35 cellular contexts compared by ENCODE assay signal in the genomic region with DNA sequence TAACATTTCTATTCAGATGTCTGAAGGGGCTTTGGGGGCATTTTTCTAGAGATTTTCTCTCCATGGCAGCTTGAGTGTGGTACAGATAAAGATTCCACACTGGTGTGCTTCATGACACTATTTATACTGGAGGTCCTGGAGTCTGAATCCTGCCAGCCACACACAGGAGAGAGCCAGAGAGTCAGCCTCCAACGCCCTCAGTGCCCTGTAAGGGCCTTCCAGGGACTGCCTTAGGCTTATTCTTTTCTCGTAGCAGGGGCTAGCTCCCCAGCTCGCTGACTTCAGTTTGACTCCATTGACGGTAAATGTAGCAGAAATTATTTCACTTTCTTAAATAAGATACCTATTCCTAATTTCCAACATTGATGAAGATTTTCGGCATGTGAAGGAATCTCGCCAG.
"Had no signal": no experiment of that assay in that cellular context is flagged by ENCODE, and none has a peak within 500 bp of the region (broad histone marks: within the 10 kb centered on the region; RNA-seq: fewer than 3 reads in every experiment).

No MANE protein-coding gene starts in this region.

- H3K4me1 ChIP-seq: adrenal gland, body of pancreas, breast epithelium had no signal

- H3K4me1 Mint-ChIP-seq: activated CD4-positive, alpha-beta memory T cell treated with anti-CD3 and anti-CD28 coated beads, Interleukin-2, amount 10 ng/mL, durations not matched to agents 7 days and 5 days; activated CD4-positive, alpha-beta T cell treated with anti-CD3 and anti-CD28 coated beads for 36 hours; activated CD8-positive, alpha-beta memory T cell treated with anti-CD3 and anti-CD28 coated beads, Interleukin-2, amount 10 ng/mL, durations not matched to agents 7 days and 5 days; activated naive CD8-positive, alpha-beta T cell treated with anti-CD3 and anti-CD28 coated beads for 36 hours; central memory CD8-positive, alpha-beta T cell had no signal

- H3K9me3 Mint-ChIP-seq: T-helper 1 cell treated with Interleukin-12 subunit alpha and Interleukin-12 subunit beta and Interleukin-4 antibody, amounts not matched to agents 30 μg/mL and 1 μg/mL, for 36 hours had no signal

- H3K9me3 ChIP-seq: adrenal gland, body of pancreas, breast epithelium had no signal

- H3K4me3 Mint-ChIP-seq: activated CD4-positive, alpha-beta memory T cell treated with anti-CD3 and anti-CD28 coated beads, Interleukin-2, amount 10 ng/mL, durations not matched to agents 7 days and 5 days; activated CD4-positive, alpha-beta T cell treated with anti-CD3 and anti-CD28 coated beads for 36 hours; activated CD8-positive, alpha-beta memory T cell treated with anti-CD3 and anti-CD28 coated beads, Interleukin-2, amount 10 ng/mL, durations not matched to agents 7 days and 5 days; activated CD8-positive, alpha-beta T cell treated with anti-CD3 and anti-CD28 coated beads, Interleukin-2, amount 10 ng/mL, durations not matched to agents 7 days and 5 days; activated naive CD8-positive, alpha-beta T cell treated with anti-CD3 and anti-CD28 coated beads for 36 hours; activated T-cell treated with anti-CD3 and anti-CD28 coated beads, Interleukin-2, amount 50 U/mL, for 24 hours; central memory CD8-positive, alpha-beta T cell; T-helper 1 cell treated with Interleukin-12 subunit alpha and Interleukin-12 subunit beta and Interleukin-4 antibody, amounts not matched to agents 30 μg/mL and 1 μg/mL, for 36 hours; T-helper 2 cell treated with Interferon-gamma antibody and Interleukin-4, amounts not matched to agents 5 μg/mL and 100 μg/mL, for 36 hours had no signal

- H3K27me3 ChIP-seq: adrenal gland, body of pancreas, brain microvascular endothelial cell, breast epithelium had no signal

- ATAC-seq: activated CD4-positive, alpha-beta T cell treated with anti-CD3 and anti-CD28 coated beads for 36 hours; activated CD4-positive, CD25-positive, alpha-beta regulatory T cell treated with anti-CD3 and anti-CD28 coated beads, Interleukin-2, amount 50 U/mL, for 24 hours; activated CD8-positive, alpha-beta memory T cell treated with anti-CD3 and anti-CD28 coated beads, Interleukin-2, amount 10 ng/mL, durations not matched to agents 7 days and 5 days; activated CD8-positive, alpha-beta T cell treated with anti-CD3 and anti-CD28 coated beads, Interleukin-2, amount 10 ng/mL, durations not matched to agents 7 days and 5 days; activated naive CD4-positive, alpha-beta T cell treated with anti-CD3 and anti-CD28 coated beads, Interleukin-2, amount 50 U/mL, for 72 hours; body of pancreas had no signal

- H3K36me3 ChIP-seq: adrenal gland, brain microvascular endothelial cell, breast epithelium had no signal

- DNase-seq: activated CD4-positive, alpha-beta memory T cell treated with anti-CD3 and anti-CD28 coated beads, Interleukin-2, amount 10 ng/mL, durations not matched to agents 7 days and 5 days; activated CD4-positive, alpha-beta T cell treated with anti-CD3 and anti-CD28 coated beads for 1 hour; activated CD4-positive, alpha-beta T cell treated with anti-CD3 and anti-CD28 coated beads for 36 hours; activated CD4-positive, alpha-beta T cell treated with anti-CD3 and anti-CD28 coated beads for 48 hours; activated CD4-positive, alpha-beta T cell treated with anti-CD3 and anti-CD28 coated beads, Interleukin-2, amount 50 U/mL, for 48 hours; activated CD4-positive, CD25-positive, alpha-beta regulatory T cell; activated CD8-positive, alpha-beta memory T cell treated with anti-CD3 and anti-CD28 coated beads for 24 hours; activated CD8-positive, alpha-beta memory T cell treated with anti-CD3 and anti-CD28 coated beads, Interleukin-2, amount 10 ng/mL, durations not matched to agents 7 days and 5 days; activated CD8-positive, alpha-beta memory T cell treated with anti-CD3 and anti-CD28 coated beads, Interleukin-2, amount 50 U/mL, for 48 hours; activated CD8-positive, alpha-beta T cell treated with anti-CD3 and anti-CD28 coated beads, Interleukin-2, amount 10 ng/mL, durations not matched to agents 7 days and 5 days; activated effector memory CD4-positive, alpha-beta T cell treated with Interleukin-2 at 50 U/mL for 16 hours; activated gamma-delta T cell; activated naive CD4-positive, alpha-beta T cell treated with anti-CD3 and anti-CD28 coated beads, Interleukin-2, amount 50 U/mL, for 16 hours; activated naive CD4-positive, alpha-beta T cell treated with Interleukin-2 at 50 U/mL for 16 hours; activated naive CD8-positive, alpha-beta T cell treated with anti-CD3 and anti-CD28 coated beads for 36 hours; activated T-cell treated with anti-CD3 and anti-CD28 coated beads, Interleukin-2, amount 50 U/mL, for 24 hours; activated T-cell treated with anti-CD3 and anti-CD28 coated beads, Interleukin-2, amount 50 U/mL, for 48 hours; adrenal gland; amniotic stem cell; aorta; body of pancreas; brain microvascular endothelial cell; caudate nucleus; cerebellar nuclear complex; T-helper 1 cell; T-helper 2 cell; T-helper 9 cell had no signal

- H3K27ac ChIP-seq: adrenal gland, body of pancreas, brain microvascular endothelial cell, breast epithelium, VCaP had no signal

- H3K27me3 Mint-ChIP-seq: activated CD4-positive, alpha-beta memory T cell treated with anti-CD3 and anti-CD28 coated beads, Interleukin-2, amount 10 ng/mL, durations not matched to agents 7 days and 5 days; activated CD8-positive, alpha-beta memory T cell treated with anti-CD3 and anti-CD28 coated beads, Interleukin-2, amount 10 ng/mL, durations not matched to agents 7 days and 5 days; activated T-cell treated with anti-CD3 and anti-CD28 coated beads, Interleukin-2, amount 50 U/mL, for 24 hours; central memory CD8-positive, alpha-beta T cell had no signal

- H3K36me3 Mint-ChIP-seq: activated CD8-positive, alpha-beta memory T cell treated with anti-CD3 and anti-CD28 coated beads, Interleukin-2, amount 10 ng/mL, durations not matched to agents 7 days and 5 days; activated naive CD4-positive, alpha-beta T cell treated with anti-CD3 and anti-CD28 coated beads, Interleukin-2, amount 50 U/mL, for 72 hours; activated naive CD8-positive, alpha-beta T cell treated with anti-CD3 and anti-CD28 coated beads for 36 hours had no signal

- H3K4me3 ChIP-seq: adrenal gland, body of pancreas, breast epithelium had no signal

- H3K27ac Mint-ChIP-seq: activated CD4-positive, alpha-beta memory T cell treated with anti-CD3 and anti-CD28 coated beads, Interleukin-2, amount 10 ng/mL, durations not matched to agents 7 days and 5 days; activated CD4-positive, alpha-beta T cell treated with anti-CD3 and anti-CD28 coated beads for 36 hours; activated CD8-positive, alpha-beta memory T cell treated with anti-CD3 and anti-CD28 coated beads, Interleukin-2, amount 10 ng/mL, durations not matched to agents 7 days and 5 days; activated CD8-positive, alpha-beta T cell treated with anti-CD3 and anti-CD28 coated beads, Interleukin-2, amount 10 ng/mL, durations not matched to agents 7 days and 5 days; activated naive CD4-positive, alpha-beta T cell treated with anti-CD3 and anti-CD28 coated beads, Interleukin-2, amount 50 U/mL, for 72 hours; activated naive CD8-positive, alpha-beta T cell treated with anti-CD3 and anti-CD28 coated beads for 36 hours; activated T-cell treated with anti-CD3 and anti-CD28 coated beads, Interleukin-2, amount 50 U/mL, for 24 hours; activated T-helper 2 cell treated with anti-CD3 and anti-CD28 coated beads, Interferon-gamma antibody, Interleukin-2, Interleukin-4, amounts not matched to agents 10 μg/mL and 5 μg/mL and 100 μg/mL, durations not matched to agents 14 hours and 24 hours and 36 hours; T-helper 1 cell treated with Interleukin-12 subunit alpha and Interleukin-12 subunit beta and Interleukin-4 antibody, amounts not matched to agents 30 μg/mL and 1 μg/mL, for 36 hours; T-helper 2 cell treated with Interferon-gamma antibody and Interleukin-4, amounts not matched to agents 5 μg/mL and 100 μg/mL, for 36 hours had no signal
